Comparison of ENCODE assay signal across 10 cellular contexts in the genomic region with DNA sequence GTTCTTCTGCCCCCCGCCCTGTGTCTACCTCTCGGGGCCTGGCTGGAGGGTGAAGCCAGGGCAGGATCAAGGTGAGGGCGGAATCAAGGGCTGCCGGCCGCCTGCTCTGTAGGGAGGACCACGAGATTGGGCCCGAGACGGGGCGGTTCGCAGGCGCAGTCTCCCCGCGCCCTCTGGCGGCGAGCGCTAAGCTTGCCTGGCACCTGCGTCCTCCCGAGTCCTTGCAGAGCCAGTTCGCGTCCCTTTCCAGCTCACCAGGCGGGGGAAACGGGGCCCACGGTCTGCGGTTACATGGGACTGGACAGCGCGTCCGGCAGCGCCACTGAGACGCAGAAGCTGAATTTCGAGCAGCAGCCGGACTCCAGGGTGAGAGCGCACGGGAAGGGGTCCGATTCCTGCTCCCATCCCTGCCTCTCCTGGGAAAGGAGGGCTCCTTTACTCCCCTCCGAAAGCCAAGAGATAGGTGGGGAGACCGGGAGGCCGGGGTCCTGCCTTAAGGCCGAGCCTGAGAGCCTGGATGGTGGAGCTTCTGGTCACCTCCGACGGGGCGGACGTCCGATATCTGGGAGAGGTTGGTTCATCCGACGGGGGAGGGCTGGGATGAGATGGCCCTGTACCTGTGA. TPM values are rescaled to one million over a fixed set of nuclear protein-coding genes. Genes with fewer than 3 reads are reported as not detected.
DNase-seq lines count a peak whose midpoint lies in the region; ATAC-seq, FAIRE-seq and TF ChIP-seq lines count a peak whose summit lies in the region.
"Had no signal": no experiment of that assay in that cellular context is flagged by ENCODE, and none has a peak within 500 bp of the region (broad histone marks: within the 10 kb centered on the region; RNA-seq: fewer than 3 reads in every experiment).

No MANE protein-coding gene starts in this region.

- H3K4me1 ChIP-seq in left ventricle myocardium inferior (no peaks in the 10 kb centered on the region), small intestine (ENCODE audit: control insufficient read depth in 2 of 2, insufficient read depth in 1 of 2, low read depth in 1 of 2, low read length in 1 of 2) (no peaks in the 10 kb centered on the region)

- CTCF ChIA-PET in CD4-positive, alpha-beta T cell (lab: Charles Lee), result interaction anchor here (0.6 to 1.7 kb wide), 13 partner anchors 9 to 626 kb away, joined by 3 to 12 read pairs (median 4); a partner anchor contains a TSS
- CTCF ChIA-PET in RWPE1 (lab: Yijun Ruan, JAX), result interaction anchor here (0.5 to 2.3 kb wide), 61 partner anchors 8 to 1179 kb away, joined by 3 to 33 read pairs (median 4); a partner anchor contains a TSS
- CTCF ChIA-PET in activated naive CD4-positive, alpha-beta T cell treated with anti-CD3 and anti-CD28 coated beads for 36 hours (lab: Charles Lee), result interaction anchor here (0.7 to 3.2 kb wide), 22 partner anchors 8 to 377 kb away, joined by 3 to 31 read pairs (median 3); a partner anchor contains a TSS

- peaks cover 83% of the 10 kb centered on the region for H3K27me3 Mint-ChIP-seq in CD4-positive, alpha-beta T cell
- peaks cover 15% of the 10 kb centered on the region for H3K27me3 Mint-ChIP-seq in HFFc6 (ENCODE audit: insufficient read depth)
- H3K27me3 Mint-ChIP-seq in activated naive CD4-positive, alpha-beta T cell treated with anti-CD3 and anti-CD28 coated beads for 36 hours (ENCODE audit: low read depth), result peaks cover 54% of the 10 kb centered on the region

- intact Hi-C loops in CD4-positive, alpha-beta T cell (cut with DNase I, micrococcal nuclease), result loop anchor here (5.0 kb wide), 1 partner anchor 624 kb away; no protein-coding TSS in a partner anchor
- intact Hi-C loops in activated naive CD4-positive, alpha-beta T cell treated with anti-CD3 and anti-CD28 coated beads for 36 hours (cut with micrococcal nuclease), result no loop called here
- intact Hi-C loops in left ventricle myocardium inferior (cut with micrococcal nuclease), result no loop called here

- TF ChIP-seq CTCF in CD4-positive, alpha-beta T cell (IDR thresholded peaks at IDR 0.05), result peak; percentile 69
- TF ChIP-seq CTCF in HFFc6 (IDR thresholded peaks at IDR 0.05) (peak; percentile 86), RWPE1 (conservative IDR thresholded peaks at IDR 0.05; ENCODE audit: low read depth) (peak; percentile 98), left ventricle myocardium inferior (IDR thresholded peaks at IDR 0.05; ENCODE audit: borderline replicate concordance) (peak; percentile 76)

- no peaks in the 10 kb centered on the region for H3K9me3 Mint-ChIP-seq in CD4-positive, alpha-beta T cell
- H3K9me3 Mint-ChIP-seq in HFFc6, result no peaks in the 10 kb centered on the region
- H3K9me3 Mint-ChIP-seq in activated naive CD4-positive, alpha-beta T cell treated with anti-CD3 and anti-CD28 coated beads for 36 hours, result no peaks in the 10 kb centered on the region
- H3K9me3 Mint-ChIP-seq: stimulated activated naive CD8-positive, alpha-beta T cell treated with anti-CD3 and anti-CD28 coated beads, Interleukin-15, Interleukin-2, amounts not matched to agents 100 ng/mL and 50 ng/mL, for 24 hours had no signal

- H3K4me3 Mint-ChIP-seq in CD4-positive, alpha-beta T cell, result no peak overlapping the region
- no peak overlapping the region for H3K4me3 Mint-ChIP-seq in HFFc6
- no peak overlapping the region for H3K4me3 Mint-ChIP-seq in activated naive CD4-positive, alpha-beta T cell treated with anti-CD3 and anti-CD28 coated beads for 36 hours
- H3K4me3 Mint-ChIP-seq: stimulated activated naive CD8-positive, alpha-beta T cell treated with anti-CD3 and anti-CD28 coated beads, Interleukin-15, Interleukin-2, amounts not matched to agents 100 ng/mL and 50 ng/mL, for 24 hours had no signal

- H3K36me3 ChIP-seq in left ventricle myocardium inferior, result no peaks in the 10 kb centered on the region
- H3K36me3 ChIP-seq in small intestine (ENCODE audit: control insufficient read depth in 2 of 2, insufficient read depth in 2 of 2, low read length in 2 of 2), result no peaks in the 10 kb centered on the region

- peak in 9 of 10 experiments; percentile 32 to 70 (median 47) for DNase-seq in CD4-positive, alpha-beta T cell
- DNase-seq in HFFc6 (peak; percentile 25), RWPE1 (ENCODE audit: low spot score) (peak; percentile 79), left ventricle myocardium inferior (peak; percentile 40), small intestine (peak; percentile 52), NCI-H524 treated with DMSO at 0.1 percent for 48 hours (lab: John Stamatoyannopoulos, UW) (no peak), GDM1 (lab: John Stamatoyannopoulos, UW) (no peak)
- peak; percentile 73 for DNase-seq in activated naive CD4-positive, alpha-beta T cell treated with anti-CD3 and anti-CD28 coated beads for 36 hours

- H3K27ac Mint-ChIP-seq in CD4-positive, alpha-beta T cell, result no peak overlapping the region
- no peak overlapping the region for H3K27ac Mint-ChIP-seq in HFFc6
- no peak overlapping the region for H3K27ac Mint-ChIP-seq in activated naive CD4-positive, alpha-beta T cell treated with anti-CD3 and anti-CD28 coated beads for 36 hours
- H3K27ac Mint-ChIP-seq: stimulated activated naive CD8-positive, alpha-beta T cell treated with anti-CD3 and anti-CD28 coated beads, Interleukin-15, Interleukin-2, amounts not matched to agents 100 ng/mL and 50 ng/mL, for 24 hours had no signal

- POLR2A ChIA-PET in CD4-positive, alpha-beta T cell (lab: Charles Lee), result no interaction called here
- POLR2A ChIA-PET in RWPE1 (lab: Yijun Ruan, JAX; ENCODE audit: low non-redundant PET), result no interaction called here

- no peak for FAIRE-seq in small intestine (lab: Jason Lieb, UNC)

- no peaks in the 10 kb centered on the region for H3K36me3 Mint-ChIP-seq in CD4-positive, alpha-beta T cell (ENCODE audit: low read depth)
- H3K36me3 Mint-ChIP-seq in HFFc6 (ENCODE audit: low read depth), result no peaks in the 10 kb centered on the region
- H3K36me3 Mint-ChIP-seq in activated naive CD4-positive, alpha-beta T cell treated with anti-CD3 and anti-CD28 coated beads for 36 hours (ENCODE audit: low read depth), result no peaks in the 10 kb centered on the region

- peaks cover 7% of the 10 kb centered on the region for H3K4me1 Mint-ChIP-seq in CD4-positive, alpha-beta T cell (ENCODE audit: low read depth)
- peaks cover 13% of the 10 kb centered on the region for H3K4me1 Mint-ChIP-seq in HFFc6 (ENCODE audit: low read depth)
- peaks cover 10% of the 10 kb centered on the region for H3K4me1 Mint-ChIP-seq in activated naive CD4-positive, alpha-beta T cell treated with anti-CD3 and anti-CD28 coated beads for 36 hours (ENCODE audit: low read depth)

- ATAC-seq in CD4-positive, alpha-beta T cell (ENCODE audit: poor library complexity), result peak; percentile 74

- H3K4me3 ChIP-seq in left ventricle myocardium inferior (no peak overlapping the region), small intestine (ENCODE audit: low read depth in 1 of 2, low read length in 2 of 2) (no peak overlapping the region)

- no peak overlapping the region for H3K27ac ChIP-seq in CD4-positive, alpha-beta T cell (ENCODE audit: low read depth, low read length)
- H3K27ac ChIP-seq in RWPE1 (no peak overlapping the region), left ventricle myocardium inferior (replicated peaks) (no peak overlapping the region), small intestine (ENCODE audit: low read depth in 1 of 2, low read length in 1 of 2) (no peak overlapping the region)

- WGBS in small intestine, 3 donors, result 16 to 21% (median 17%) methylated on average over 41 to 45 of the region's 45 CpGs

- H3K9me3 ChIP-seq in CD4-positive, alpha-beta T cell (ENCODE audit: control insufficient read depth, low read length), result no peaks in the 10 kb centered on the region
- no peaks in the 10 kb centered on the region for H3K9me3 ChIP-seq in left ventricle myocardium inferior (replicated peaks)
- H3K9me3 ChIP-seq in small intestine (ENCODE audit: control insufficient read depth, low read depth), result no peaks in the 10 kb centered on the region

- peaks cover 43% of the 10 kb centered on the region for H3K27me3 ChIP-seq in CD4-positive, alpha-beta T cell (ENCODE audit: control insufficient read depth, insufficient read depth, low read length)
- H3K27me3 ChIP-seq in left ventricle myocardium inferior (ENCODE audit: low read depth) (peaks cover 94% of the 10 kb centered on the region), small intestine (ENCODE audit: control insufficient read depth in 2 of 2, insufficient read depth in 2 of 2, low read length in 2 of 2) (peaks cover 0 to 22% of the 10 kb centered on the region in 2 donors)

RNA-seq across cellular contexts. Expression of a gene that starts 3.6 kb away (rescaled TPM):
- not detected for total RNA-seq in CD4-positive, alpha-beta T cell
- total RNA-seq in HFFc6 (2021; fragmentation: NEBNext Ultra II Directional; extraction: Animal tissue kit (Norgen Biotek cat#: 25700)), result not detected
- total RNA-seq in activated naive CD4-positive, alpha-beta T cell treated with anti-CD3 and anti-CD28 coated beads for 36 hours, result 1 to 10 TPM; 1.0 to 1.5 TPM
- not detected for total RNA-seq in left ventricle myocardium inferior
- polyA plus RNA-seq in small intestine, result under 1 TPM in 1 of 3 donors, not detected in 2; 0.07 TPM
- total RNA-seq: HT1080 had no signal

RNA-seq across cellular contexts. Expression of a gene that starts 5.1 kb away (rescaled TPM):
- not detected for total RNA-seq in CD4-positive, alpha-beta T cell
- total RNA-seq in HFFc6 (2021; fragmentation: NEBNext Ultra II Directional; extraction: Animal tissue kit (Norgen Biotek cat#: 25700)), result not detected
- not detected for total RNA-seq in activated naive CD4-positive, alpha-beta T cell treated with anti-CD3 and anti-CD28 coated beads for 36 hours
- not detected for total RNA-seq in left ventricle myocardium inferior
- polyA plus RNA-seq in small intestine, result 1 to 10 TPM in 1 of 3 donors, under 1 TPM in 1, not detected in 1; 0.04 to 1.4 TPM
- total RNA-seq: HT1080 had no signal

RNA-seq across cellular contexts. Expression of a gene that starts 36.5 kb away (rescaled TPM):
- total RNA-seq in CD4-positive, alpha-beta T cell, result 1 to 10 TPM; 1.0 to 1.1 TPM
- 100 to 1,000 TPM; 122 to 146 (median 135) TPM for total RNA-seq in HFFc6 (2021; fragmentation: NEBNext Ultra II Directional; extraction: Animal tissue kit (Norgen Biotek cat#: 25700))
- 10 to 100 TPM; 28.4 to 31.4 TPM for total RNA-seq in activated naive CD4-positive, alpha-beta T cell treated with anti-CD3 and anti-CD28 coated beads for 36 hours
- 77.4 TPM for total RNA-seq in left ventricle myocardium inferior
- polyA plus RNA-seq in small intestine, result 10 to 100 TPM; 14.3 to 31.5 (median 15.4) TPM

RNA-seq across cellular contexts. Expression of a gene that starts 51.3 kb away (rescaled TPM):
- total RNA-seq in CD4-positive, alpha-beta T cell, result 100 to 1,000 TPM in 1 of 2 experiments, 10 to 100 TPM in 1; 94.8 to 107 TPM
- 10 to 100 TPM; 22.9 to 34.1 (median 27.6) TPM for total RNA-seq in HFFc6 (2021; fragmentation: NEBNext Ultra II Directional; extraction: Animal tissue kit (Norgen Biotek cat#: 25700))
- 10 to 100 TPM; 24.0 to 26.0 TPM for total RNA-seq in activated naive CD4-positive, alpha-beta T cell treated with anti-CD3 and anti-CD28 coated beads for 36 hours
- 20.8 TPM for total RNA-seq in left ventricle myocardium inferior
- polyA plus RNA-seq in small intestine, result 10 to 100 TPM; 13.6 to 31.4 (median 22.4) TPM

RNA-seq across cellular contexts. Expression of a gene that starts 57.3 kb away (rescaled TPM):
- not detected for total RNA-seq in CD4-positive, alpha-beta T cell
- under 1 TPM in 2 of 6 experiments, not detected in 4; 0.33 to 0.66 TPM for total RNA-seq in HFFc6 (2021; fragmentation: NEBNext Ultra II Directional; extraction: Animal tissue kit (Norgen Biotek cat#: 25700))
- total RNA-seq in activated naive CD4-positive, alpha-beta T cell treated with anti-CD3 and anti-CD28 coated beads for 36 hours, result not detected
- total RNA-seq in left ventricle myocardium inferior, result 1.8 TPM
- 10 to 100 TPM in 2 of 3 donors, not detected in 1; 11.2 to 87.6 TPM for polyA plus RNA-seq in small intestine
- total RNA-seq: HT1080 had no signal

Comparison
In these comparisons a context has a peak if more than half of its experiments do, and no peak if none do; other contexts are left out.
1. DNase-seq: peak in CD4-positive, alpha-beta T cell (9 of 10), HFFc6 (single experiment), RWPE1 (single experiment), activated naive CD4-positive, alpha-beta T cell treated with anti-CD3 and anti-CD28 coated beads for 36 hours (single experiment), left ventricle myocardium inferior (single experiment) and small intestine (single experiment); none in NCI-H524 treated with DMSO at 0.1 percent for 48 hours (single experiment) and GDM1 (single experiment).
2. RNA of a gene that starts 36.5 kb away (total RNA-seq): 122 to 146 TPM in HFFc6, 77.4 TPM in left ventricle myocardium inferior (single experiment) and 28.4 to 31.4 TPM in activated naive CD4-positive, alpha-beta T cell treated with anti-CD3 and anti-CD28 coated beads for 36 hours; 1.0 to 1.1 TPM in CD4-positive, alpha-beta T cell; every median in the first group is over 10 times any median in the second.
3. intact Hi-C loops: an anchor here in CD4-positive, alpha-beta T cell (5.0 kb wide); none called in activated naive CD4-positive, alpha-beta T cell treated with anti-CD3 and anti-CD28 coated beads for 36 hours and left ventricle myocardium inferior.
4. Peak in every context shown above with its lines, with median percentiles within 50 percentile points of each other: CTCF ChIP-seq.